Comparison of ENCODE assay signal across 29 cellular contexts in the genomic region with DNA sequence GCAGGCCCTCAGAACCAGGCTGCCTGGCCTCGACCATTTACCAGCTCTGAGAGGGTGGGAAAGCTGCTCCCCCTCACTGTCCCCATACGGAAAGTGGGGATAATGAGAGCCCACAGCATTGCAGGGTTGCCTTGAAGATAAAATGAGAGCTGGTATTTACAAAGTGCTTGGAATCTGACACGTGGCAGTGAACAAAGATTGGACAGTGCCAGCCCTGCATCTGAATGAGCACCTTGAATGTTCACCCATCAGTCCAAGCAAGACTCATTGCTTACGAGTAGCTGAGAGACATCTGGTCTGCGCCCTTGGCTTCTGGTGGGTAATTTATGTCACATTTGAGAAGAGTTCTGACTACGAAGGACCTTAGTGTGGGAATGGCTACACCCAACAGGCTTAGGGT.
A peak's percentile ranks its signal among the peaks of the same experiment; 100 is the strongest.
DNase-seq lines count a peak whose midpoint lies in the region; ATAC-seq and TF ChIP-seq lines count a peak whose summit lies in the region.
"Had no signal": no experiment of that assay in that cellular context is flagged by ENCODE, and none has a peak within 500 bp of the region (broad histone marks: within the 10 kb centered on the region; RNA-seq: fewer than 3 reads in every experiment).

No MANE protein-coding gene starts in this region.

- H3K27ac Mint-ChIP-seq in activated naive CD8-positive, alpha-beta T cell treated with anti-CD3 and anti-CD28 coated beads for 36 hours: no peak overlapping the region
- H3K27ac Mint-ChIP-seq: CD8-positive, alpha-beta memory T cell; HFFc6 had no signal

- intact Hi-C loops in body of pancreas (cut with DNase I): no loop called here
- intact Hi-C loops in stomach (cut with DNase I; ENCODE audit: low total_unique reads): no loop called here

- H3K4me2 ChIP-seq in mesenchymal stem cell (ENCODE audit: low read length, poor library complexity, severe bottlenecking): no peak overlapping the region
- H3K4me2 ChIP-seq: KMS-11 had no signal

- H3K79me1 ChIP-seq in mesenchymal stem cell (replicated peaks; ENCODE audit: low read length, poor library complexity, severe bottlenecking): peaks cover 32% of the 10 kb centered on the region

- H3K27me3 Mint-ChIP-seq in activated naive CD8-positive, alpha-beta T cell treated with anti-CD3 and anti-CD28 coated beads for 36 hours: peaks cover 8% of the 10 kb centered on the region

- H3K4me3 Mint-ChIP-seq in activated naive CD8-positive, alpha-beta T cell treated with anti-CD3 and anti-CD28 coated beads for 36 hours: no peak overlapping the region
- H3K4me3 Mint-ChIP-seq: CD14-positive monocyte; CD8-positive, alpha-beta memory T cell; HFFc6; IgD-negative memory B cell had no signal

- H2BK120ac ChIP-seq in mesenchymal stem cell (ENCODE audit: low read depth, low read length): no peak overlapping the region

- no peak overlapping the region for H2BK15ac ChIP-seq in mesenchymal stem cell (ENCODE audit: low read depth, poor library complexity, severe bottlenecking)

- no peak overlapping the region for H4K91ac ChIP-seq in mesenchymal stem cell (ENCODE audit: low read length)

- no peak for TF ChIP-seq EP300 in stomach (IDR thresholded peaks at IDR 0.05)

- H3K9me3 Mint-ChIP-seq in activated naive CD8-positive, alpha-beta T cell treated with anti-CD3 and anti-CD28 coated beads for 36 hours: no peaks in the 10 kb centered on the region
- H3K9me3 Mint-ChIP-seq: CD8-positive, alpha-beta memory T cell; IgD-negative memory B cell had no signal

- H2AK5ac ChIP-seq in mesenchymal stem cell (ENCODE audit: low read length, severe bottlenecking): peak overlapping the region; percentile 97

- no peak overlapping the region for H2AFZ ChIP-seq in mesenchymal stem cell (ENCODE audit: low read depth, low read length)

- TF ChIP-seq POLR2A in body of pancreas (IDR thresholded peaks at IDR 0.05) (no peak), stomach (IDR thresholded peaks at IDR 0.05) (no peak)

- no peak overlapping the region for H4K8ac ChIP-seq in mesenchymal stem cell (ENCODE audit: low read length)

- H3K36me3 ChIP-seq in body of pancreas (replicated peaks in 1 of 2; ENCODE audit: insufficient read depth in 1 of 2, low read depth in 2 of 2): no peaks in the 10 kb centered on the region
- H3K36me3 ChIP-seq in mesenchymal stem cell (ENCODE audit: control insufficient read depth in 1 of 2, insufficient read depth in 2 of 2, low read depth in 1 of 2, low read length in 2 of 2): peaks cover 0 to 6% of the 10 kb centered on the region in 2 experiments
- no peaks in the 10 kb centered on the region for H3K36me3 ChIP-seq in stomach
- H3K36me3 ChIP-seq: BE2C, SJCRH30 had no signal

- H3K4ac ChIP-seq in mesenchymal stem cell (ENCODE audit: low read depth in 1 of 2, low read length in 2 of 2): no peak overlapping the region

- H3K4me3 ChIP-seq in body of pancreas (no peak overlapping the region), mesenchymal stem cell (ENCODE audit: insufficient read depth in 1 of 2, low read depth in 1 of 2, low read length in 2 of 2) (no peak overlapping the region), stomach (no peak overlapping the region)
- H3K4me3 ChIP-seq: SJCRH30 had no signal

- 50 to 51% methylated on average over 5 to 6 of the region's 6 CpGs for WGBS in body of pancreas, 2 donors
- WGBS in mesenchymal stem cell: 82% methylated on average over 6 of the region's 6 CpGs
- 46 to 82% (median 61%) methylated on average over 6 of the region's 6 CpGs for WGBS in stomach, 5 donors

- DNase-seq in HT-29 (ENCODE audit: low spot score): peak; percentile 47
- peak in 2 of 4 donors; percentile 42 to 57 for DNase-seq in body of pancreas
- DNase-seq in mesenchymal stem cell: no peak
- DNase-seq in stomach: peak; percentile 28
- no peak for DNase-seq in DMS 273 treated with DMSO at 0.1 percent for 48 hours (lab: John Stamatoyannopoulos, UW)
- no peak for DNase-seq in activated naive CD8-positive, alpha-beta T cell treated with anti-CD3 and anti-CD28 coated beads for 36 hours
- DNase-seq: BE2C; CD8-positive, alpha-beta memory T cell; DMS153; DND-41; H7; HFFc6; NCI-H1048; NCI-H1417; NCI-H1694; NCI-H2029 treated with DMSO at 0.1 percent for 48 hours; NCI-H446 treated with DMSO at 0.1 percent for 48 hours; NCI-H526; NCI-H82; NK-92 treated with Interleukin-12 subunit alpha and Interleukin-12 subunit beta, amount 100 ng/mL, for 24 hours; PC-3; SJCRH30 had no signal

- H3K4me1 ChIP-seq in body of pancreas (peaks cover 86% of the 10 kb centered on the region), mesenchymal stem cell (ENCODE audit: control insufficient read depth, insufficient read depth, low read depth, low read length) (peaks cover 50% of the 10 kb centered on the region), stomach (peaks cover 19 to 65% (median 33%) of the 10 kb centered on the region in 4 donors)

- no peaks in the 10 kb centered on the region for H3K36me3 Mint-ChIP-seq in activated naive CD8-positive, alpha-beta T cell treated with anti-CD3 and anti-CD28 coated beads for 36 hours
- H3K36me3 Mint-ChIP-seq: CD8-positive, alpha-beta memory T cell had no signal

- no peaks in the 10 kb centered on the region for H3K9me3 ChIP-seq in body of pancreas
- H3K9me3 ChIP-seq in mesenchymal stem cell (ENCODE audit: control insufficient read depth, low read length): no peaks in the 10 kb centered on the region
- H3K9me3 ChIP-seq in stomach: no peaks in the 10 kb centered on the region
- H3K9me3 ChIP-seq: BE2C, SJCRH30 had no signal

- H3K9ac ChIP-seq in mesenchymal stem cell (ENCODE audit: low read length): no peak overlapping the region
- H3K9ac ChIP-seq: KMS-11 had no signal

- H3K27ac ChIP-seq in body of pancreas (peak overlapping the region in 3 of 4 donors; percentile 27 to 49 (median 29)), mesenchymal stem cell (ENCODE audit: low read length, poor library complexity, severe bottlenecking) (peak overlapping the region; percentile 97), stomach (peak overlapping the region in 3 of 5 donors; percentile 21 to 55 (median 43))
- H3K27ac ChIP-seq: KMS-11, SJCRH30 had no signal

- ATAC-seq in body of pancreas (no peak), GM21367 (IDR thresholded peaks at IDR 0.05; ENCODE audit: unreplicated experiment) (no peak), GM21360 (IDR thresholded peaks at IDR 0.05; ENCODE audit: unreplicated experiment) (no peak)
- ATAC-seq: PC-3, Right ventricle myocardium inferior, SK-N-SH treated with all-trans-retinoic acid at 6 μM for 48 hours had no signal

- H3K4me1 Mint-ChIP-seq in activated naive CD8-positive, alpha-beta T cell treated with anti-CD3 and anti-CD28 coated beads for 36 hours: peaks cover 4% of the 10 kb centered on the region
- H3K4me1 Mint-ChIP-seq: CD8-positive, alpha-beta memory T cell had no signal

- H3K18ac ChIP-seq in mesenchymal stem cell (ENCODE audit: low read depth in 1 of 2, low read length in 2 of 2): no peak overlapping the region

- H3K27me3 ChIP-seq in body of pancreas (no peaks in the 10 kb centered on the region), mesenchymal stem cell (ENCODE audit: control insufficient read depth in 1 of 2, insufficient read depth in 1 of 2, low read length in 2 of 2) (peaks cover 0 to 4% of the 10 kb centered on the region in 2 experiments), stomach (no peaks in the 10 kb centered on the region)
- H3K27me3 ChIP-seq: BE2C, SJCRH30 had no signal

- TF ChIP-seq CTCF in body of pancreas (IDR thresholded peaks at IDR 0.05): no peak
- no peak for TF ChIP-seq CTCF in stomach (IDR thresholded peaks at IDR 0.05)

- no peak overlapping the region for H2BK12ac ChIP-seq in mesenchymal stem cell (ENCODE audit: low read length in 2 of 2)

- H2BK5ac ChIP-seq in mesenchymal stem cell (ENCODE audit: low read depth, low read length, poor library complexity, severe bottlenecking): peak overlapping the region; percentile 69

- H3K23ac ChIP-seq in mesenchymal stem cell (ENCODE audit: low read length in 2 of 2): peak overlapping the region in 1 of 2 experiments; percentile 20

- H3K14ac ChIP-seq in mesenchymal stem cell (ENCODE audit: low read length in 2 of 2): no peak overlapping the region

Comparison
In these comparisons a context has a peak if more than half of its experiments do, and no peak if none do; other contexts are left out.
1. DNase-seq: peak in HT-29 (single experiment) and stomach (single experiment); none in mesenchymal stem cell (single experiment), DMS 273 treated with DMSO at 0.1 percent for 48 hours (single experiment) and activated naive CD8-positive, alpha-beta T cell treated with anti-CD3 and anti-CD28 coated beads for 36 hours (single experiment).
2. H3K27ac ChIP-seq: peak in every context shown above with its lines; median percentile 97 in mesenchymal stem cell; 43 in stomach; 29 in body of pancreas.